Comparison of ENCODE assay signal across 12 cellular contexts in genomic region chr5:178221203-178221771, GRCh38. TPM values are rescaled to one million over a fixed set of nuclear protein-coding genes. Genes with fewer than 3 reads are reported as not detected.
DNase-seq lines count a peak whose midpoint lies in the region; ATAC-seq and TF ChIP-seq lines count a peak whose summit lies in the region.
"Had no signal": no experiment of that assay in that cellular context is flagged by ENCODE, and none has a peak within 500 bp of the region (broad histone marks: within the 10 kb centered on the region; RNA-seq: fewer than 3 reads in every experiment).

No MANE protein-coding gene starts in this region.

- peak overlapping the region; percentile 7 for H3K27ac ChIP-seq in CD4-positive, alpha-beta T cell (ENCODE audit: low read depth, low read length)
- H3K27ac ChIP-seq: uterus had no signal

- peak overlapping the region; percentile 52 for H3K27ac Mint-ChIP-seq in CD4-positive, alpha-beta T cell
- H3K27ac Mint-ChIP-seq in IgD-negative memory B cell (peak overlapping the region in 2 of 3 donors; percentile 73 to 76), Calu3 (ENCODE audit: unreplicated experiment) (no peak overlapping the region)
- H3K27ac Mint-ChIP-seq in activated CD8-positive, alpha-beta T cell treated with anti-CD3 and anti-CD28 coated beads for 36 hours = peak overlapping the region; percentile 27
- peak overlapping the region; percentile 23 to 24 for H3K27ac Mint-ChIP-seq in natural killer cell treated with Interleukin-12 subunit alpha and Interleukin-12 subunit beta and Interleukin-15 and Interleukin-18, amount 100 ng/mL, for 72 hours

- intact Hi-C loops in CD4-positive, alpha-beta T cell (cut with DNase I, micrococcal nuclease) = no loop called here
- intact Hi-C loops in activated CD8-positive, alpha-beta T cell treated with anti-CD3 and anti-CD28 coated beads for 36 hours (cut with micrococcal nuclease) = no loop called here
- intact Hi-C loops in Calu3 (cut with micrococcal nuclease; ENCODE audit: unreplicated experiment) = no loop called here

- TF ChIP-seq CTCF in CD4-positive, alpha-beta T cell (IDR thresholded peaks at IDR 0.05) = no peak
- TF ChIP-seq CTCF in activated CD8-positive, alpha-beta T cell treated with anti-CD3 and anti-CD28 coated beads for 36 hours (IDR thresholded peaks at IDR 0.05) = no peak
- no peak for TF ChIP-seq CTCF in Calu3 (IDR thresholded peaks at IDR 0.05; ENCODE audit: unreplicated experiment)
- no peak for TF ChIP-seq CTCF in GM10248 (IDR thresholded peaks at IDR 0.05; ENCODE audit: control extremely low read depth, extremely low read depth, low read depth, missing control alignments)

- ATAC-seq in CD4-positive, alpha-beta T cell (ENCODE audit: poor library complexity) = no peak
- no peak for ATAC-seq in activated CD8-positive, alpha-beta T cell treated with anti-CD3 and anti-CD28 coated beads for 36 hours
- peak; percentile 30 to 46 for ATAC-seq in natural killer cell treated with Interleukin-12 subunit alpha and Interleukin-12 subunit beta and Interleukin-15 and Interleukin-18, amount 100 ng/mL, for 72 hours

- POLR2A ChIA-PET in CD4-positive, alpha-beta T cell (lab: Charles Lee) = no interaction called here
- POLR2A ChIA-PET in activated CD8-positive, alpha-beta T cell treated with anti-CD3 and anti-CD28 coated beads for 36 hours (lab: Charles Lee) = interaction anchor here (0.8 to 3.8 kb wide), 5 partner anchors 9 to 15 kb away, joined by 3 to 23 read pairs (median 16); partner anchors contain the start of gene PHYKPL
- POLR2A ChIA-PET in GM10248 (lab: Yijun Ruan, JAX) = no interaction called here

- in situ Hi-C loops in ACHN (cut with HindIII; ENCODE audit: low pct_ligation_motif_present, low pct_unique_long_range_greater_than_20kb, low sequenced_read_pairs) = no loop called here

- BruUV-seq in Calu3 (replicated peaks; lab: Mats Ljungman, UMichigan) = no TSS peak

- peaks cover 64% of the 10 kb centered on the region for H3K36me3 Mint-ChIP-seq in CD4-positive, alpha-beta T cell (ENCODE audit: low read depth)
- H3K36me3 Mint-ChIP-seq in IgD-negative memory B cell = peaks cover under 1% of the 10 kb centered on the region
- peaks cover 59% of the 10 kb centered on the region for H3K36me3 Mint-ChIP-seq in activated CD8-positive, alpha-beta T cell treated with anti-CD3 and anti-CD28 coated beads for 36 hours (ENCODE audit: low read depth)
- peaks cover 13% of the 10 kb centered on the region for H3K36me3 Mint-ChIP-seq in natural killer cell treated with Interleukin-12 subunit alpha and Interleukin-12 subunit beta and Interleukin-15 and Interleukin-18, amount 100 ng/mL, for 72 hours
- H3K36me3 Mint-ChIP-seq in Calu3 (ENCODE audit: insufficient read depth, unreplicated experiment) = peaks cover 73% of the 10 kb centered on the region

- no peaks in the 10 kb centered on the region for H3K9me3 Mint-ChIP-seq in CD4-positive, alpha-beta T cell
- H3K9me3 Mint-ChIP-seq in IgD-negative memory B cell = no peaks in the 10 kb centered on the region
- H3K9me3 Mint-ChIP-seq in activated CD8-positive, alpha-beta T cell treated with anti-CD3 and anti-CD28 coated beads for 36 hours = no peaks in the 10 kb centered on the region
- no peaks in the 10 kb centered on the region for H3K9me3 Mint-ChIP-seq in natural killer cell treated with Interleukin-12 subunit alpha and Interleukin-12 subunit beta and Interleukin-15 and Interleukin-18, amount 100 ng/mL, for 72 hours
- no peaks in the 10 kb centered on the region for H3K9me3 Mint-ChIP-seq in Calu3 (ENCODE audit: low read depth, unreplicated experiment)

- no peaks in the 10 kb centered on the region for H3K9me3 ChIP-seq in CD4-positive, alpha-beta T cell (ENCODE audit: control insufficient read depth, low read length)
- H3K9me3 ChIP-seq: uterus had no signal

- no peak overlapping the region for H3K4me3 Mint-ChIP-seq in CD4-positive, alpha-beta T cell
- H3K4me3 Mint-ChIP-seq in IgD-negative memory B cell = no peak overlapping the region
- H3K4me3 Mint-ChIP-seq in activated CD8-positive, alpha-beta T cell treated with anti-CD3 and anti-CD28 coated beads for 36 hours = no peak overlapping the region
- H3K4me3 Mint-ChIP-seq in natural killer cell treated with Interleukin-12 subunit alpha and Interleukin-12 subunit beta and Interleukin-15 and Interleukin-18, amount 100 ng/mL, for 72 hours = no peak overlapping the region
- no peak overlapping the region for H3K4me3 Mint-ChIP-seq in Calu3 (ENCODE audit: low read depth, unreplicated experiment)

- H3K27me3 ChIP-seq in CD4-positive, alpha-beta T cell (ENCODE audit: control insufficient read depth, insufficient read depth, low read length) = no peaks in the 10 kb centered on the region
- H3K27me3 ChIP-seq: uterus had no signal

- DNase-seq in CD4-positive, alpha-beta T cell = no peak
- DNase-seq in activated CD8-positive, alpha-beta T cell treated with anti-CD3 and anti-CD28 coated beads for 36 hours = no peak
- no peak for DNase-seq in natural killer cell treated with Interleukin-12 subunit alpha and Interleukin-12 subunit beta and Interleukin-15 and Interleukin-18, amount 100 ng/mL, for 72 hours (ENCODE audit: low spot score)
- DNase-seq in ACHN = no peak
- no peak for DNase-seq in Calu3
- no peak for DNase-seq in GM10248 (ENCODE audit: extremely low spot score)
- DNase-seq: amniotic stem cell, NCI-H774, uterus had no signal

- CTCF ChIA-PET in CD4-positive, alpha-beta T cell (lab: Charles Lee) = no interaction called here
- CTCF ChIA-PET in activated CD8-positive, alpha-beta T cell treated with anti-CD3 and anti-CD28 coated beads for 36 hours (lab: Charles Lee) = no interaction called here
- CTCF ChIA-PET in Calu3 (lab: Charles Lee) (no interaction called here), GM10248 (lab: Yijun Ruan, JAX) (interaction anchor here (1.0 kb wide), 1 partner anchor 101 kb away, joined by 3 read pairs; no protein-coding TSS in a partner anchor)

- H3K27me3 Mint-ChIP-seq in CD4-positive, alpha-beta T cell = no peaks in the 10 kb centered on the region
- H3K27me3 Mint-ChIP-seq in IgD-negative memory B cell = no peaks in the 10 kb centered on the region
- H3K27me3 Mint-ChIP-seq in activated CD8-positive, alpha-beta T cell treated with anti-CD3 and anti-CD28 coated beads for 36 hours = no peaks in the 10 kb centered on the region
- H3K27me3 Mint-ChIP-seq in natural killer cell treated with Interleukin-12 subunit alpha and Interleukin-12 subunit beta and Interleukin-15 and Interleukin-18, amount 100 ng/mL, for 72 hours = no peaks in the 10 kb centered on the region
- no peaks in the 10 kb centered on the region for H3K27me3 Mint-ChIP-seq in Calu3 (ENCODE audit: unreplicated experiment)

- H3K4me1 Mint-ChIP-seq in CD4-positive, alpha-beta T cell (ENCODE audit: low read depth) = peaks cover 30% of the 10 kb centered on the region
- peaks cover 9 to 16% (median 10%) of the 10 kb centered on the region in 3 donors for H3K4me1 Mint-ChIP-seq in IgD-negative memory B cell
- peaks cover 20% of the 10 kb centered on the region for H3K4me1 Mint-ChIP-seq in activated CD8-positive, alpha-beta T cell treated with anti-CD3 and anti-CD28 coated beads for 36 hours (ENCODE audit: low read depth)
- H3K4me1 Mint-ChIP-seq in natural killer cell treated with Interleukin-12 subunit alpha and Interleukin-12 subunit beta and Interleukin-15 and Interleukin-18, amount 100 ng/mL, for 72 hours (ENCODE audit: low read depth in 2 of 2) = peaks cover 20 to 44% of the 10 kb centered on the region in 2 donors
- H3K4me1 Mint-ChIP-seq in Calu3 (ENCODE audit: low read depth, unreplicated experiment) = peaks cover under 1% of the 10 kb centered on the region

RNA-seq across cellular contexts. Expression of gene PHYKPL, which starts 11.3 kb away (rescaled TPM):
- total RNA-seq in CD4-positive, alpha-beta T cell = 10 to 100 TPM; 90.9 to 92.8 TPM
- 58.1 TPM for polyA plus RNA-seq in IgD-negative memory B cell
- 10 to 100 TPM; 60.4 to 62.1 TPM for total RNA-seq in activated CD8-positive, alpha-beta T cell treated with anti-CD3 and anti-CD28 coated beads for 36 hours
- total RNA-seq in natural killer cell treated with Interleukin-12 subunit alpha and Interleukin-12 subunit beta and Interleukin-15 and Interleukin-18, amount 100 ng/mL, for 72 hours = 100 to 1,000 TPM; 133 to 191 TPM
- 87.5 and 96.7 TPM in 2 replicates for total RNA-seq in Calu3 (2022)

RNA-seq across cellular contexts. Expression of gene HNRNPAB, which starts 17.0 kb away (rescaled TPM):
- total RNA-seq in CD4-positive, alpha-beta T cell = 10 to 100 TPM; 63.6 to 68.9 TPM
- polyA plus RNA-seq in IgD-negative memory B cell = 70.6 TPM
- total RNA-seq in activated CD8-positive, alpha-beta T cell treated with anti-CD3 and anti-CD28 coated beads for 36 hours = 100 to 1,000 TPM; 392 to 399 TPM
- 100 to 1,000 TPM; 314 to 481 TPM for total RNA-seq in natural killer cell treated with Interleukin-12 subunit alpha and Interleukin-12 subunit beta and Interleukin-15 and Interleukin-18, amount 100 ng/mL, for 72 hours
- 306 and 314 TPM in 2 replicates for total RNA-seq in Calu3 (2022)

RNA-seq across cellular contexts. Expression of gene GMCL2, which starts 34.1 kb away (rescaled TPM):
- not detected for total RNA-seq in CD4-positive, alpha-beta T cell
- not detected for polyA plus RNA-seq in IgD-negative memory B cell
- total RNA-seq in activated CD8-positive, alpha-beta T cell treated with anti-CD3 and anti-CD28 coated beads for 36 hours = not detected
- not detected for total RNA-seq in natural killer cell treated with Interleukin-12 subunit alpha and Interleukin-12 subunit beta and Interleukin-15 and Interleukin-18, amount 100 ng/mL, for 72 hours
- total RNA-seq in Calu3 (2022) = not detected in 2 replicates
- total RNA-seq: glomerular endothelial cell, lung, uterus had no signal
- polyA plus RNA-seq: lung had no signal

Comparison
In these comparisons a context has a peak if more than half of its experiments do, and no peak if none do; other contexts are left out.
1. ATAC-seq: peak in natural killer cell treated with Interleukin-12 subunit alpha and Interleukin-12 subunit beta and Interleukin-15 and Interleukin-18, amount 100 ng/mL, for 72 hours (2 of 2); none in CD4-positive, alpha-beta T cell (single experiment) and activated CD8-positive, alpha-beta T cell treated with anti-CD3 and anti-CD28 coated beads for 36 hours (single experiment).